ENCODE assay signal across 2 cellular contexts in the genomic region with DNA sequence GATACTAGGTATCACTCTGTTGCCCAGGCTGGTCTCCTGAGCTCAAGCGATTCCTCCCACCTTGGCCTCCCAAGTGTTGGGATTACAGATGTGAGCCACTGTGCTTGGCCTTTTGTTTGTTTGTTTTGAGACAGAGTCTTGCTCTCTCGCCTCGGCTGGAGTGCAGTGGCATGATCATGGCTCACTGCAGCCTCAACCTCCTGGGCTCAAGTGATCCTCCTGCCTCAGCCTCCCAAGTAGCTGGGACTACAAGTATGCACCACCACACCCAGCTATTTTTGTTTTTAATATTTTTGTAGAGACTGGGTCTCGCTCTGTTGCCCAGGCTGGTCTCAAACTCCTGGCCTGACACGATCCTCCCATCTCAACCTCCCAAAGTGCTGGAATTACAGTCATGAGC. TPM values are rescaled to one million over a fixed set of nuclear protein-coding genes. Genes with fewer than 3 reads are reported as not detected.
"Had no signal": no experiment of that assay in that cellular context is flagged by ENCODE, and none has a peak within 500 bp of the region (broad histone marks: within the 10 kb centered on the region; RNA-seq: fewer than 3 reads in every experiment).

No MANE protein-coding gene starts in this region.

RNA-seq across cellular contexts. Expression of a gene that starts 7.6 kb away (rescaled TPM):
- total RNA-seq: LHCN-M2, MCF 10A had no signal

RNA-seq across cellular contexts. Expression of a gene that starts 21.7 kb away (rescaled TPM):
- total RNA-seq: LHCN-M2 had no signal
